In the genomic region with DNA sequence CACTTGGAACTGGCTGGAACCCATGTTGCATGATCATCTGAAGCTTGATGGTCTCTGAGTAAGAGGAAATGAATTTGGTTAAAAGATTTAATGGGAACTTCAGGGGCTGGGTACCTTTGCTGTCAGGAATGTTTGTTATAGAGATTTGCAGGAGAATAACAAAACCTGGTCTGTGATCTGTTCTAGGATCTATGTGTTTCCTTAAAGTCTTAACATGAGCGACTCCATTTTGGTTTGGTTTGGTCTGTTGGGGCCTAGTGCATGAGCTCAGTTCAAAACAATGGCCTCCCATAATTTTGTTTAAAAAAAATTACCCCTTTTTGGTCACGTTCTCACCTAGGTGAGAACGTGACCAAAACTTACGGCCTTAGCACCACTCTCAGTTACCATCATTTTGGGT, we compare ENCODE assay signal across 11 cellular contexts.
"Had no signal": no experiment of that assay in that cellular context is flagged by ENCODE, and none has a peak within 500 bp of the region (broad histone marks: within the 10 kb centered on the region; RNA-seq: fewer than 3 reads in every experiment).

No MANE protein-coding gene starts in this region.

- H3K4me3 ChIP-seq: GM23248, HAP-1 had no signal

- H3K4me1 ChIP-seq: HAP-1 had no signal

- H3K36me3 ChIP-seq: HAP-1 had no signal

- H3K4me2 ChIP-seq: KMS-11 had no signal

- FAIRE-seq: HTR-8/SVneo had no signal

- H3K27ac Mint-ChIP-seq: HFFc6 had no signal

- ATAC-seq: HCT116 had no signal

- DNase-seq: GM23248, GOT3, H7, HFFc6, IMR-90, Karpas-422, KBM-7 had no signal

- H3K9ac ChIP-seq: GM23248, KMS-11 had no signal

- H3K4me3 Mint-ChIP-seq: HFFc6 had no signal

- H3K27ac ChIP-seq: GM23248, KMS-11 had no signal
